21 cellular contexts compared by ENCODE assay signal in genomic region chr4:101644516-101644915, GRCh38.
"Had no signal": no experiment of that assay in that cellular context is flagged by ENCODE, and none has a peak within 500 bp of the region (broad histone marks: within the 10 kb centered on the region; RNA-seq: fewer than 3 reads in every experiment).

No MANE protein-coding gene starts in this region.

- ATAC-seq: effector memory CD8-positive, alpha-beta T cell; esophagus mucosa; gastrocnemius medialis; heart right ventricle; left cardiac atrium; left lung; left ventricle myocardium superior; lower lobe of right lung; naive thymus-derived CD4-positive, alpha-beta T cell; natural killer cell had no signal

- DNase-seq: cortex of kidney; effector CD8-positive, alpha-beta T cell; effector memory CD8-positive, alpha-beta T cell; endodermal cell; erythroblast; esophagus squamous epithelium; foreskin fibroblast; foreskin melanocyte; gastrocnemius medialis; glutamatergic neuron; head of caudate nucleus; heart right ventricle; hippocampal formation; left cardiac atrium; left lung; left ventricle myocardium superior; lower lobe of right lung; mesenchymal stem cell; naive thymus-derived CD4-positive, alpha-beta T cell; natural killer cell had no signal
